In the genomic region with DNA sequence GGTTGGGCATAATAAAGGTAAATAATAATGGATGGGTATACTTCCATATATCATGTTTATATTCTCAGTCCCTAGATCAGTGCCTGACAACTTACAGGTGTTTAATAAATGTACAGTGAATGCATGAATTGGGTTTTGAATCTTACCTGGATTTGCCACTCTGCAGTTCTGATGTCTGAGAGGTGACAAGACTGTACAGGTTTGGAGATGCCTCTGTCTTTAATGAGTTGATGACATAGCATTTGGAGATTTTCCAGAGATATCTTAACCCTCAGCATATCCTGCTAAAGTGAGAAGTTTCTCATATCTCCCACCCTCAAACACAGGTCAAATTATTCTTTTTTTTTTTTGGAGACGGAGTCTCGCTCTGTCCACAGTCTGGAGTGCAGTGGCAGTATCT, we compare ENCODE assay signal across 14 cellular contexts. TPM values are rescaled to one million over a fixed set of nuclear protein-coding genes. Genes with fewer than 3 reads are reported as not detected.
A peak's percentile ranks its signal among the peaks of the same experiment; 100 is the strongest.
DNase-seq lines count a peak whose midpoint lies in the region; ATAC-seq, FAIRE-seq and TF ChIP-seq lines count a peak whose summit lies in the region.
"Had no signal": no experiment of that assay in that cellular context is flagged by ENCODE, and none has a peak within 500 bp of the region (broad histone marks: within the 10 kb centered on the region; RNA-seq: fewer than 3 reads in every experiment).

No MANE protein-coding gene starts in this region.

- H4K20me1 ChIP-seq in GM23338 (replicated peaks; ENCODE audit: insufficient read depth): peaks cover 20% of the 10 kb centered on the region

- DNase-seq in CD4-positive, alpha-beta T cell: no peak
- DNase-seq in GM23338 (ENCODE audit: low spot score) (no peak), bronchial epithelial cell (ENCODE audit: low read depth) (peak; percentile 68), NAMALWA (ENCODE audit: low spot score) (no peak), H54 (ENCODE audit: insufficient read length, low spot score) (no peak)
- DNase-seq in natural killer cell treated with Interleukin-12 subunit alpha and Interleukin-12 subunit beta and Interleukin-15 and Interleukin-18, amount 100 ng/mL, for 72 hours (ENCODE audit: low spot score): no peak
- DNase-seq in activated CD8-positive, alpha-beta T cell treated with anti-CD3 and anti-CD28 coated beads, Interleukin-2, amount 10 ng/mL, durations not matched to agents 7 days and 5 days: no peak
- DNase-seq: activated naive CD8-positive, alpha-beta T cell treated with anti-CD3 and anti-CD28 coated beads, Interleukin-2, amount 10 ng/mL, durations not matched to agents 7 days and 5 days; colonic mucosa; foreskin fibroblast; NCI-H2081; testis had no signal

- peaks cover 82% of the 10 kb centered on the region for H3K79me2 ChIP-seq in GM23338 (replicated peaks; ENCODE audit: insufficient read depth)

- no peaks in the 10 kb centered on the region for H3K27me3 Mint-ChIP-seq in CD4-positive, alpha-beta T cell
- H3K27me3 Mint-ChIP-seq in GM23338 (ENCODE audit: insufficient read depth, low read depth, poor library complexity): peaks cover 9% of the 10 kb centered on the region
- H3K27me3 Mint-ChIP-seq in natural killer cell treated with Interleukin-12 subunit alpha and Interleukin-12 subunit beta and Interleukin-15 and Interleukin-18, amount 100 ng/mL, for 72 hours: no peaks in the 10 kb centered on the region
- H3K27me3 Mint-ChIP-seq in activated CD8-positive, alpha-beta T cell treated with anti-CD3 and anti-CD28 coated beads, Interleukin-2, amount 10 ng/mL, durations not matched to agents 7 days and 5 days (ENCODE audit: low read depth): peaks cover 7% of the 10 kb centered on the region

- no peaks in the 10 kb centered on the region for H3K27me3 ChIP-seq in CD4-positive, alpha-beta T cell (ENCODE audit: control insufficient read depth, insufficient read depth, low read length)
- H3K27me3 ChIP-seq in GM23338 (ENCODE audit: insufficient read depth) (no peaks in the 10 kb centered on the region), bronchial epithelial cell (ENCODE audit: control insufficient read depth, insufficient read depth, low read length) (no peaks in the 10 kb centered on the region)
- H3K27me3 ChIP-seq: colonic mucosa, testis had no signal

- TF ChIP-seq CTCF in CD4-positive, alpha-beta T cell (IDR thresholded peaks at IDR 0.05): no peak
- TF ChIP-seq CTCF in GM23338 (conservative IDR thresholded peaks at IDR 0.05; ENCODE audit: low read depth in 2 of 2) (no peak), bronchial epithelial cell (IDR thresholded peaks at IDR 0.05; ENCODE audit: insufficient read depth, low read length, severe bottlenecking) (no peak)

- no peak overlapping the region for H3K4me2 ChIP-seq in GM23338

- H3K9me2 ChIP-seq in GM23338 (ENCODE audit: insufficient read depth): no peaks in the 10 kb centered on the region

- H2AFZ ChIP-seq in GM23338: no peak overlapping the region

- no peak for ATAC-seq in CD4-positive, alpha-beta T cell (ENCODE audit: poor library complexity)
- ATAC-seq in GM23338: no peak
- no peak for ATAC-seq in natural killer cell treated with Interleukin-12 subunit alpha and Interleukin-12 subunit beta and Interleukin-15 and Interleukin-18, amount 100 ng/mL, for 72 hours
- no peak for ATAC-seq in activated CD8-positive, alpha-beta T cell treated with anti-CD3 and anti-CD28 coated beads, Interleukin-2, amount 10 ng/mL, durations not matched to agents 7 days and 5 days

- CTCF ChIA-PET in CD4-positive, alpha-beta T cell (lab: Charles Lee): no interaction called here
- CTCF ChIA-PET in activated CD8-positive, alpha-beta T cell treated with anti-CD3 and anti-CD28 coated beads, Interleukin-2, amount 10 ng/mL, durations not matched to agents 7 days and 5 days (lab: Charles Lee): interaction anchor here (0.5 kb wide), 1 partner anchor 386 kb away, joined by 3 read pairs; no protein-coding TSS in a partner anchor

- H3K9me3 Mint-ChIP-seq in CD4-positive, alpha-beta T cell: no peaks in the 10 kb centered on the region
- no peaks in the 10 kb centered on the region for H3K9me3 Mint-ChIP-seq in GM23338
- H3K9me3 Mint-ChIP-seq in natural killer cell treated with Interleukin-12 subunit alpha and Interleukin-12 subunit beta and Interleukin-15 and Interleukin-18, amount 100 ng/mL, for 72 hours: no peaks in the 10 kb centered on the region
- no peaks in the 10 kb centered on the region for H3K9me3 Mint-ChIP-seq in activated CD8-positive, alpha-beta T cell treated with anti-CD3 and anti-CD28 coated beads, Interleukin-2, amount 10 ng/mL, durations not matched to agents 7 days and 5 days (ENCODE audit: insufficient read depth)
- H3K9me3 Mint-ChIP-seq: activated naive CD8-positive, alpha-beta T cell treated with anti-CD3 and anti-CD28 coated beads, Interleukin-2, amount 10 ng/mL, durations not matched to agents 7 days and 5 days had no signal

- no peak for TF ChIP-seq POLR2A in H54 (IDR thresholded peaks at IDR 0.05; ENCODE audit: low read depth, low read length)

- peaks cover 9% of the 10 kb centered on the region for H3K4me1 ChIP-seq in GM23338 (ENCODE audit: insufficient read depth)
- H3K4me1 ChIP-seq: colonic mucosa had no signal

- POLR2A ChIA-PET in CD4-positive, alpha-beta T cell (lab: Charles Lee): interaction anchor here (1.0 kb wide), 1 partner anchor 100 kb away, joined by 3 read pairs; a partner anchor contains a TSS
- POLR2A ChIA-PET in activated CD8-positive, alpha-beta T cell treated with anti-CD3 and anti-CD28 coated beads, Interleukin-2, amount 10 ng/mL, durations not matched to agents 7 days and 5 days (lab: Charles Lee): no interaction called here

- no peaks in the 10 kb centered on the region for H3F3A ChIP-seq in GM23338 (replicated peaks; ENCODE audit: low read depth)

- H3K9me3 ChIP-seq in CD4-positive, alpha-beta T cell (ENCODE audit: control insufficient read depth, low read length): no peaks in the 10 kb centered on the region
- H3K9me3 ChIP-seq: colonic mucosa, testis had no signal

- H3K27ac ChIP-seq in CD4-positive, alpha-beta T cell (ENCODE audit: low read depth, low read length): no peak overlapping the region
- no peak overlapping the region for H3K27ac ChIP-seq in GM23338 (ENCODE audit: low read depth)
- H3K27ac ChIP-seq: colonic mucosa, KMS-11, SK-N-MC had no signal

- no peaks in the 10 kb centered on the region for H3K36me3 ChIP-seq in GM23338 (ENCODE audit: insufficient read depth)
- no peaks in the 10 kb centered on the region for H3K36me3 ChIP-seq in bronchial epithelial cell (ENCODE audit: control insufficient read depth, insufficient read depth, low read length)
- H3K36me3 ChIP-seq: colonic mucosa had no signal

- peaks cover 29% of the 10 kb centered on the region for H3K36me3 Mint-ChIP-seq in CD4-positive, alpha-beta T cell (ENCODE audit: low read depth)
- peaks cover 3% of the 10 kb centered on the region; the same call in 2 of the 3 replicates for H3K36me3 Mint-ChIP-seq in GM23338 (ENCODE audit: low read depth)
- peaks cover 7% of the 10 kb centered on the region for H3K36me3 Mint-ChIP-seq in natural killer cell treated with Interleukin-12 subunit alpha and Interleukin-12 subunit beta and Interleukin-15 and Interleukin-18, amount 100 ng/mL, for 72 hours
- peaks cover 4% of the 10 kb centered on the region for H3K36me3 Mint-ChIP-seq in activated CD8-positive, alpha-beta T cell treated with anti-CD3 and anti-CD28 coated beads, Interleukin-2, amount 10 ng/mL, durations not matched to agents 7 days and 5 days (ENCODE audit: low read depth)

- peaks cover 45% of the 10 kb centered on the region for H3K4me1 Mint-ChIP-seq in CD4-positive, alpha-beta T cell (ENCODE audit: low read depth)
- H3K4me1 Mint-ChIP-seq in GM23338: peaks cover 19% of the 10 kb centered on the region
- H3K4me1 Mint-ChIP-seq in natural killer cell treated with Interleukin-12 subunit alpha and Interleukin-12 subunit beta and Interleukin-15 and Interleukin-18, amount 100 ng/mL, for 72 hours (ENCODE audit: low read depth in 2 of 2): peaks cover 34 to 36% of the 10 kb centered on the region in 2 donors
- H3K4me1 Mint-ChIP-seq in activated CD8-positive, alpha-beta T cell treated with anti-CD3 and anti-CD28 coated beads, Interleukin-2, amount 10 ng/mL, durations not matched to agents 7 days and 5 days (ENCODE audit: low read depth): peaks cover 24% of the 10 kb centered on the region

- H3K27ac Mint-ChIP-seq in CD4-positive, alpha-beta T cell: peak overlapping the region; percentile 97
- no peak overlapping the region for H3K27ac Mint-ChIP-seq in GM23338
- peak overlapping the region in 1 of 2 donors; percentile 83 for H3K27ac Mint-ChIP-seq in natural killer cell treated with Interleukin-12 subunit alpha and Interleukin-12 subunit beta and Interleukin-15 and Interleukin-18, amount 100 ng/mL, for 72 hours
- no peak overlapping the region for H3K27ac Mint-ChIP-seq in activated CD8-positive, alpha-beta T cell treated with anti-CD3 and anti-CD28 coated beads, Interleukin-2, amount 10 ng/mL, durations not matched to agents 7 days and 5 days
- H3K27ac Mint-ChIP-seq: activated naive CD8-positive, alpha-beta T cell treated with anti-CD3 and anti-CD28 coated beads, Interleukin-2, amount 10 ng/mL, durations not matched to agents 7 days and 5 days had no signal

- intact Hi-C loops in CD4-positive, alpha-beta T cell (cut with DNase I, micrococcal nuclease): no loop called here

- peak overlapping the region; percentile 84 for H3K4me3 Mint-ChIP-seq in CD4-positive, alpha-beta T cell
- peak overlapping the region; percentile 51 for H3K4me3 Mint-ChIP-seq in GM23338
- peak overlapping the region; percentile 100 for H3K4me3 Mint-ChIP-seq in natural killer cell treated with Interleukin-12 subunit alpha and Interleukin-12 subunit beta and Interleukin-15 and Interleukin-18, amount 100 ng/mL, for 72 hours
- no peak overlapping the region for H3K4me3 Mint-ChIP-seq in activated CD8-positive, alpha-beta T cell treated with anti-CD3 and anti-CD28 coated beads, Interleukin-2, amount 10 ng/mL, durations not matched to agents 7 days and 5 days

- H3K4me3 ChIP-seq in GM23338 (no peak overlapping the region), bronchial epithelial cell (ENCODE audit: low read depth, low read length) (no peak overlapping the region)
- H3K4me3 ChIP-seq: colonic mucosa had no signal

- no peak for FAIRE-seq in bronchial epithelial cell (lab: Jason Lieb, UNC)
- no peak for FAIRE-seq in H54 (lab: Jason Lieb, UNC)

RNA-seq across cellular contexts. Expression of a gene that starts 2.2 kb away (rescaled TPM):
- 1 to 10 TPM; 6.4 to 6.9 TPM for total RNA-seq in CD4-positive, alpha-beta T cell
- total RNA-seq in GM23338 (2014; rRNA removed; shearing (Covaris generic)): 29.6 and 31.9 TPM in 2 replicates
- 12.1 and 12.6 TPM in 2 replicates for polyA plus RNA-seq in GM23338 (2016; fragmentation: Nextera tagmentation; extraction: Ambion mirVana)
- 8.8 and 9.5 TPM in 2 replicates for total RNA-seq in bronchial epithelial cell
- 10 to 100 TPM; 12.2 to 15.0 TPM for total RNA-seq in natural killer cell treated with Interleukin-12 subunit alpha and Interleukin-12 subunit beta and Interleukin-15 and Interleukin-18, amount 100 ng/mL, for 72 hours
- 1 to 10 TPM; 5.3 to 5.8 TPM for total RNA-seq in activated CD8-positive, alpha-beta T cell treated with anti-CD3 and anti-CD28 coated beads, Interleukin-2, amount 10 ng/mL, durations not matched to agents 7 days and 5 days

RNA-seq across cellular contexts. Expression of a gene that starts 3.5 kb away (rescaled TPM):
- total RNA-seq in CD4-positive, alpha-beta T cell: 10 to 100 TPM; 31.5 to 38.1 TPM
- total RNA-seq in GM23338 (2014; rRNA removed; shearing (Covaris generic)): 49.4 and 51.1 TPM in 2 replicates
- polyA plus RNA-seq in GM23338 (2016; fragmentation: Nextera tagmentation; extraction: Ambion mirVana): 65.3 and 69.4 TPM in 2 replicates
- 26.0 and 30.5 TPM in 2 replicates for total RNA-seq in bronchial epithelial cell
- total RNA-seq in natural killer cell treated with Interleukin-12 subunit alpha and Interleukin-12 subunit beta and Interleukin-15 and Interleukin-18, amount 100 ng/mL, for 72 hours: 10 to 100 TPM; 32.8 to 38.9 TPM
- 10 to 100 TPM; 28.3 to 31.9 TPM for total RNA-seq in activated CD8-positive, alpha-beta T cell treated with anti-CD3 and anti-CD28 coated beads, Interleukin-2, amount 10 ng/mL, durations not matched to agents 7 days and 5 days
